ENCODE assay signal across 8 cellular contexts in the genomic region with DNA sequence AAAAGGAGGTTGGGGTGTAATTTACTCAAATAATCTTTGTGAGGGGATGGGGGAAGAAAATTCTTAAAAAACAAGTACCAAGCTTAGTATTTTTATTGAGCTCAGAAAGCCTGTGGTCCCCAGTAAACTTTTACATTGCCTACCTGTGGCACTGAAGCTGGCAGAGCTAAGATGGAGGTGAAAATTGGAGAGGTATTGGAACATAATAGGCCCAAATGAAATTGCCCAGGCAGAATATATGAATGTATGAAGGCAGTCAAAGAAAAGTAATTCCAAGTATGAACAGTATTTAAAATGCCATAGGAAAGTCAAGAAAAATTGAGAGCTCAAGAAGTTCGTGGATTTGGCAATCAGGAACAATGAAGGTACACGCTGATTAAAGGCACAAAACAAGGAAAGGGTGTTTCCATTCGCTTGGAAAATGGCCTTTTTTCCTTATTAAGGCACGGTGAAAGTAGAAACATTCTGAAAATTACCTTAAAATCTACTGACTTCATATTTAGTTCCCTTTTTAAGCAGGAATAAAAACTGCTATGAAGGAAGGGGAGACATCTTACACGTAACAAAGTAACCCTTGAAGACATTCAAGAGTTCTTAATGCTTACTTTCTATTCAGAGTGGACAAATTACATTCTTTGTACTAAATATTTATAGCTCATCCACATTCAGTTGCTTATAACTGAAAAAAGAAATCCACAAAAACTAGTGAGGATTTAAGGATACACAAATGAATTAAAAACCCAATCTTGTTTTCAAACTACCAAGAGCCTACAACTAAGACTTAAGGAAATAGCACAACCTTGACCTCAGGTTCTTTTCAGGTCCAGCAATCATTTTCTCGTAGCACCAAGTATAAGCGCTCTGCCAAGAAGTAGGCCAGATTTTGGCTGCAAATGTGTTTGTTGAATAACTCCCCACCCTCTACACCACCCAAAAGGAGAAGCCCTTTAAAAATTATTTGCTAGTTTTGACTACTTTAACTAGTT. TPM values are rescaled to one million over a fixed set of nuclear protein-coding genes. Genes with fewer than 3 reads are reported as not detected.
A peak's percentile ranks its signal among the peaks of the same experiment; 100 is the strongest.
DNase-seq lines count a peak whose midpoint lies in the region; ATAC-seq lines count a peak whose summit lies in the region.

No MANE protein-coding gene starts in this region.

- no peaks in the 10 kb centered on the region for H3K9me3 Mint-ChIP-seq in activated CD8-positive, alpha-beta memory T cell treated with anti-CD3 and anti-CD28 coated beads, Interleukin-2, amount 10 ng/mL, durations not matched to agents 7 days and 5 days (ENCODE audit: low read depth)
- H3K9me3 Mint-ChIP-seq in activated T-helper 17 cell treated with anti-CD3 and anti-CD28 coated beads, Interleukin-2, amount 50 U/mL, for 72 hours, result no peaks in the 10 kb centered on the region
- no peaks in the 10 kb centered on the region for H3K9me3 Mint-ChIP-seq in stimulated activated effector memory CD8-positive, alpha-beta T cell treated with anti-CD3 and anti-CD28 coated beads, Interleukin-12 subunit alpha, Interleukin-12 subunit beta, amount 100 ng/mL, for 72 hours

- peaks cover 37% of the 10 kb centered on the region for H3K4me1 Mint-ChIP-seq in activated CD8-positive, alpha-beta memory T cell treated with anti-CD3 and anti-CD28 coated beads, Interleukin-2, amount 10 ng/mL, durations not matched to agents 7 days and 5 days
- peaks cover 23% of the 10 kb centered on the region for H3K4me1 Mint-ChIP-seq in activated T-helper 17 cell treated with anti-CD3 and anti-CD28 coated beads, Interleukin-2, amount 50 U/mL, for 72 hours
- peaks cover 49% of the 10 kb centered on the region for H3K4me1 Mint-ChIP-seq in stimulated activated effector memory CD8-positive, alpha-beta T cell treated with anti-CD3 and anti-CD28 coated beads, Interleukin-12 subunit alpha, Interleukin-12 subunit beta, amount 100 ng/mL, for 72 hours

- H3K4me3 ChIP-seq in iPS-20b (ENCODE audit: low read length), result peak overlapping the region; percentile 90

- H3K27ac Mint-ChIP-seq in activated CD8-positive, alpha-beta memory T cell treated with anti-CD3 and anti-CD28 coated beads, Interleukin-2, amount 10 ng/mL, durations not matched to agents 7 days and 5 days, result peak overlapping the region; percentile 100
- peak overlapping the region; percentile 100 for H3K27ac Mint-ChIP-seq in activated T-helper 17 cell treated with anti-CD3 and anti-CD28 coated beads, Interleukin-2, amount 50 U/mL, for 72 hours
- H3K27ac Mint-ChIP-seq in stimulated activated effector memory CD8-positive, alpha-beta T cell treated with anti-CD3 and anti-CD28 coated beads, Interleukin-12 subunit alpha, Interleukin-12 subunit beta, amount 100 ng/mL, for 72 hours, result peak overlapping the region; percentile 100

- CTCF ChIA-PET in activated CD8-positive, alpha-beta memory T cell treated with anti-CD3 and anti-CD28 coated beads, Interleukin-2, amount 10 ng/mL, durations not matched to agents 7 days and 5 days (lab: Charles Lee), result interaction anchor here (1.4 to 6.5 kb wide), 7 partner anchors 9 to 70 kb away, joined by 4 to 32 read pairs (median 6); no protein-coding TSS in a partner anchor

- DNase-seq in activated CD8-positive, alpha-beta memory T cell treated with anti-CD3 and anti-CD28 coated beads, Interleukin-2, amount 10 ng/mL, durations not matched to agents 7 days and 5 days, result no peak
- no peak for DNase-seq in activated CD8-positive, alpha-beta memory T cell treated with anti-CD3 and anti-CD28 coated beads for 24 hours
- DNase-seq in stimulated activated effector memory CD8-positive, alpha-beta T cell treated with anti-CD3 and anti-CD28 coated beads, Interleukin-12 subunit alpha, Interleukin-12 subunit beta, amount 100 ng/mL, for 72 hours (ENCODE audit: low spot score in 2 of 2), result no peak
- no peak for DNase-seq in NCI-H187 treated with DMSO at 0.1 percent for 48 hours (lab: John Stamatoyannopoulos, UW)
- no peak for DNase-seq in GM19240 (ENCODE audit: insufficient read length, low spot score)
- no peak for DNase-seq in NCI-H2029 treated with DMSO at 0.1 percent for 48 hours (lab: John Stamatoyannopoulos, UW)

- peaks cover 71% of the 10 kb centered on the region for H3K36me3 Mint-ChIP-seq in activated CD8-positive, alpha-beta memory T cell treated with anti-CD3 and anti-CD28 coated beads, Interleukin-2, amount 10 ng/mL, durations not matched to agents 7 days and 5 days
- peaks cover 100% of the 10 kb centered on the region for H3K36me3 Mint-ChIP-seq in activated T-helper 17 cell treated with anti-CD3 and anti-CD28 coated beads, Interleukin-2, amount 50 U/mL, for 72 hours (ENCODE audit: low read depth)
- peaks cover 100% of the 10 kb centered on the region for H3K36me3 Mint-ChIP-seq in stimulated activated effector memory CD8-positive, alpha-beta T cell treated with anti-CD3 and anti-CD28 coated beads, Interleukin-12 subunit alpha, Interleukin-12 subunit beta, amount 100 ng/mL, for 72 hours

- peak overlapping the region; percentile 100 for H3K4me3 Mint-ChIP-seq in activated CD8-positive, alpha-beta memory T cell treated with anti-CD3 and anti-CD28 coated beads, Interleukin-2, amount 10 ng/mL, durations not matched to agents 7 days and 5 days
- peak overlapping the region; percentile 99 for H3K4me3 Mint-ChIP-seq in activated T-helper 17 cell treated with anti-CD3 and anti-CD28 coated beads, Interleukin-2, amount 50 U/mL, for 72 hours
- peak overlapping the region; percentile 100 for H3K4me3 Mint-ChIP-seq in stimulated activated effector memory CD8-positive, alpha-beta T cell treated with anti-CD3 and anti-CD28 coated beads, Interleukin-12 subunit alpha, Interleukin-12 subunit beta, amount 100 ng/mL, for 72 hours

- peaks cover 5% of the 10 kb centered on the region for H3K27me3 Mint-ChIP-seq in activated CD8-positive, alpha-beta memory T cell treated with anti-CD3 and anti-CD28 coated beads, Interleukin-2, amount 10 ng/mL, durations not matched to agents 7 days and 5 days
- no peaks in the 10 kb centered on the region for H3K27me3 Mint-ChIP-seq in activated T-helper 17 cell treated with anti-CD3 and anti-CD28 coated beads, Interleukin-2, amount 50 U/mL, for 72 hours

- H3K9me3 ChIP-seq in iPS-20b (ENCODE audit: insufficient read depth, low read depth, low read length), result no peaks in the 10 kb centered on the region

- peak overlapping the region; percentile 100 for H3K9ac ChIP-seq in iPS-20b (ENCODE audit: low read depth, low read length)

- H3K4me1 ChIP-seq in iPS-20b (ENCODE audit: insufficient read depth, low read length), result peaks cover 6% of the 10 kb centered on the region; the same call in 1 of the 2 replicates

- ATAC-seq in activated CD8-positive, alpha-beta memory T cell treated with anti-CD3 and anti-CD28 coated beads, Interleukin-2, amount 10 ng/mL, durations not matched to agents 7 days and 5 days, result no peak
- ATAC-seq in activated T-helper 17 cell treated with anti-CD3 and anti-CD28 coated beads, Interleukin-2, amount 50 U/mL, for 72 hours (replicated peaks), result no peak
- ATAC-seq in stimulated activated effector memory CD8-positive, alpha-beta T cell treated with anti-CD3 and anti-CD28 coated beads, Interleukin-12 subunit alpha, Interleukin-12 subunit beta, amount 100 ng/mL, for 72 hours, result no peak

- no peak overlapping the region for H3K27ac ChIP-seq in iPS-20b (ENCODE audit: low read length)

- no peaks in the 10 kb centered on the region for H3K27me3 ChIP-seq in iPS-20b (ENCODE audit: insufficient read depth, low read length)

- peaks cover 37% of the 10 kb centered on the region for H3K36me3 ChIP-seq in iPS-20b (ENCODE audit: insufficient read depth, low read depth, low read length)

RNA-seq across cellular contexts. Expression of a gene that starts 3.2 kb away (rescaled TPM):
- total RNA-seq in activated CD8-positive, alpha-beta memory T cell treated with anti-CD3 and anti-CD28 coated beads, Interleukin-2, amount 10 ng/mL, durations not matched to agents 7 days and 5 days, result 100 to 1,000 TPM; 110 to 127 TPM
- 100 to 1,000 TPM in 1 of 2 donors, 10 to 100 TPM in 1; 85.2 to 181 TPM for total RNA-seq in activated T-helper 17 cell treated with anti-CD3 and anti-CD28 coated beads, Interleukin-2, amount 50 U/mL, for 72 hours
